8 cellular contexts compared by ENCODE assay signal in the genomic region with DNA sequence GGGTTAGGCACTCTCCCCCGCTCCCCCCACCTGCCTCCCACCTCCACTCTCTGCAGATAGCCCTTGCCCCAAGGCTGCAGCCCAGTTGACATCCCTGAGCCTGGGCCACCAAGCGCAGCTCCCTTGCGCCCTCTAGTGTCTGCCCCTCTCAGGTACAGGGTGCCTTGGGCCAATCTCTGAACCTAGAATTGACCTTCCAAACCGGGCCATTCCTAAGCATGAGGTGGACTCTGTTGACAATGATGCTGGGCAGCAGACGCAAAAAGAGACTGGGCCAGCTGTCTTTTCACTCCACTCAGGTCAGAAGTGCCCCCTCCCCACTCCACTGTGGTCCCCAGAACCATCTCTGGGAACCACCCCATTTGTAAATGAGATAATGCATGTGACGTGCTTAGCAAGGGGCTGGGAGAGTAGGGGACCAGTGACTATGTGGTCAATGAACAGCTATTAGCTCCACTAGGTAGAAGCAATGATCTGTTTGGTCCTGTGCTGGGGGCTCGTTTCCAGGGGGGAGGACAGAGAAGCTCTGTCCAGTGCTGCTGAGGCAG. TPM values are rescaled to one million over a fixed set of nuclear protein-coding genes. Genes with fewer than 3 reads are reported as not detected.
DNase-seq lines count a peak whose midpoint lies in the region; ATAC-seq and TF ChIP-seq lines count a peak whose summit lies in the region.

No MANE protein-coding gene starts in this region.

- no peak overlapping the region for H3K4me3 ChIP-seq in A673 (ENCODE audit: low read depth, low read length, poor library complexity, severe bottlenecking)
- no peak overlapping the region for H3K4me3 ChIP-seq in endodermal cell (ENCODE audit: low read length)
- no peak overlapping the region for H3K4me3 ChIP-seq in mucosa of descending colon

- H3K36me3 ChIP-seq in A673 (ENCODE audit: insufficient read depth, low read length, poor library complexity, severe bottlenecking) (no peaks in the 10 kb centered on the region), endodermal cell (ENCODE audit: control insufficient read depth, insufficient read depth, low read length) (no peaks in the 10 kb centered on the region), mucosa of descending colon (ENCODE audit: low read depth) (no peaks in the 10 kb centered on the region)

- POLR2A ChIA-PET in A673 (lab: Charles Lee; ENCODE audit: low non-redundant PET) = no interaction called here
- POLR2A ChIA-PET in activated CD8-positive, alpha-beta T cell treated with anti-CD3 and anti-CD28 coated beads, Interleukin-2, amount 10 ng/mL, durations not matched to agents 7 days and 5 days (lab: Charles Lee) = interaction anchor here (1.0 kb wide), 1 partner anchor 44 kb away, joined by 3 read pairs; no protein-coding TSS in a partner anchor

- H3K27me3 ChIP-seq in A673 (replicated peaks; ENCODE audit: insufficient read depth, low read depth, low read length, poor library complexity) (no peaks in the 10 kb centered on the region), endodermal cell (ENCODE audit: control insufficient read depth, insufficient read depth, low read length, poor library complexity, severe bottlenecking) (no peaks in the 10 kb centered on the region)

- WGBS in endodermal cell (ENCODE audit: insufficient coverage in 1 of 2, insufficient read length in 1 of 2), 2 experiments = 51 to 59% methylated on average over 5 to 7 of the region's 7 CpGs

- no peaks in the 10 kb centered on the region for H3K9me3 Mint-ChIP-seq in activated CD8-positive, alpha-beta T cell treated with anti-CD3 and anti-CD28 coated beads, Interleukin-2, amount 10 ng/mL, durations not matched to agents 7 days and 5 days (ENCODE audit: insufficient read depth)
- H3K9me3 Mint-ChIP-seq in endodermal cell = no peaks in the 10 kb centered on the region

- H3K9me3 ChIP-seq in A673 (ENCODE audit: low read depth, low read length, poor library complexity, severe bottlenecking) (no peaks in the 10 kb centered on the region), endodermal cell (ENCODE audit: control insufficient read depth, low read length) (no peaks in the 10 kb centered on the region), mucosa of descending colon (no peaks in the 10 kb centered on the region)

- H3K27me3 Mint-ChIP-seq in activated CD8-positive, alpha-beta T cell treated with anti-CD3 and anti-CD28 coated beads, Interleukin-2, amount 10 ng/mL, durations not matched to agents 7 days and 5 days (ENCODE audit: low read depth) = no peaks in the 10 kb centered on the region
- no peaks in the 10 kb centered on the region for H3K27me3 Mint-ChIP-seq in endodermal cell (ENCODE audit: insufficient read depth)

- H3K4me1 ChIP-seq in A673 (ENCODE audit: insufficient read depth, low read length, poor library complexity, severe bottlenecking) (no peaks in the 10 kb centered on the region), endodermal cell (ENCODE audit: control insufficient read depth, insufficient read depth, low read length) (no peaks in the 10 kb centered on the region), mucosa of descending colon (ENCODE audit: low read depth) (no peaks in the 10 kb centered on the region)

- in situ Hi-C loops in GM13976 (cut with MboI; ENCODE audit: low sequenced_read_pairs, unreplicated experiment) = no loop called here

- intact Hi-C loops in A673 (cut with micrococcal nuclease; ENCODE audit: unreplicated experiment) = loop anchor here (1.0 to 5.0 kb wide), 2 partner anchors 698 to 750 kb away; no protein-coding TSS in a partner anchor
- intact Hi-C loops in mucosa of descending colon (cut with DNase I, micrococcal nuclease) = loop anchor here in 1 of 2 donors (10.0 kb wide), 1 partner anchor 748 kb away; no protein-coding TSS in a partner anchor

- no peak overlapping the region for H3K27ac Mint-ChIP-seq in activated CD8-positive, alpha-beta T cell treated with anti-CD3 and anti-CD28 coated beads, Interleukin-2, amount 10 ng/mL, durations not matched to agents 7 days and 5 days
- H3K27ac Mint-ChIP-seq in endodermal cell = peak overlapping the region; percentile 11

- no peak overlapping the region for H3K27ac ChIP-seq in A673 (ENCODE audit: low read depth, low read length, poor library complexity, severe bottlenecking)
- no peak overlapping the region for H3K27ac ChIP-seq in endodermal cell (ENCODE audit: low read depth, low read length)

- peaks cover 49% of the 10 kb centered on the region for H3K4me1 Mint-ChIP-seq in activated CD8-positive, alpha-beta T cell treated with anti-CD3 and anti-CD28 coated beads, Interleukin-2, amount 10 ng/mL, durations not matched to agents 7 days and 5 days (ENCODE audit: low read depth)
- H3K4me1 Mint-ChIP-seq in endodermal cell = peaks cover 5% of the 10 kb centered on the region

- no peaks in the 10 kb centered on the region for H3K36me3 Mint-ChIP-seq in activated CD8-positive, alpha-beta T cell treated with anti-CD3 and anti-CD28 coated beads, Interleukin-2, amount 10 ng/mL, durations not matched to agents 7 days and 5 days (ENCODE audit: low read depth)
- no peaks in the 10 kb centered on the region for H3K36me3 Mint-ChIP-seq in endodermal cell (ENCODE audit: low read depth)

- peak; percentile 42 for DNase-seq in A673 (ENCODE audit: low spot score)
- DNase-seq in GM13976 (ENCODE audit: low spot score) = peak; percentile 83
- peak; percentile 27 for DNase-seq in NCI-H345 treated with DMSO at 0.1 percent for 48 hours (lab: John Stamatoyannopoulos, UW; ENCODE audit: unreplicated experiment)
- DNase-seq in activated CD8-positive, alpha-beta T cell treated with anti-CD3 and anti-CD28 coated beads, Interleukin-2, amount 10 ng/mL, durations not matched to agents 7 days and 5 days = peak; percentile 87
- peak; percentile 97 for DNase-seq in endodermal cell
- DNase-seq in mucosa of descending colon = peak; percentile 79 to 91 (median 86)
- peak; percentile 61 for DNase-seq in stimulated activated CD8-positive, alpha-beta memory T cell treated with anti-CD3 and anti-CD28 coated beads, Interleukin-7, amount 100 ng/mL, for 4 hours (ENCODE audit: low read depth in 2 of 2)

- peak; percentile 85 for ATAC-seq in activated CD8-positive, alpha-beta T cell treated with anti-CD3 and anti-CD28 coated beads, Interleukin-2, amount 10 ng/mL, durations not matched to agents 7 days and 5 days
- peak; percentile 91 for ATAC-seq in mucosa of descending colon
- ATAC-seq in HG02678 (IDR thresholded peaks at IDR 0.05; ENCODE audit: unreplicated experiment) = no peak

- TF ChIP-seq CTCF in A673 (conservative IDR thresholded peaks at IDR 0.05; ENCODE audit: low read depth, low read length) = peak; percentile 89
- peak; percentile 91 for TF ChIP-seq CTCF in GM13976 (IDR thresholded peaks at IDR 0.05; ENCODE audit: borderline replicate concordance, control extremely low read depth, extremely low read depth, insufficient read depth, missing control alignments)
- peak; percentile 95 for TF ChIP-seq CTCF in endodermal cell (conservative IDR thresholded peaks at IDR 0.05)
- TF ChIP-seq CTCF in mucosa of descending colon (IDR thresholded peaks at IDR 0.05) = peak; percentile 96

- no peak overlapping the region for H3K4me3 Mint-ChIP-seq in activated CD8-positive, alpha-beta T cell treated with anti-CD3 and anti-CD28 coated beads, Interleukin-2, amount 10 ng/mL, durations not matched to agents 7 days and 5 days
- H3K4me3 Mint-ChIP-seq in endodermal cell = no peak overlapping the region

- CTCF ChIA-PET in A673 (lab: Charles Lee) = interaction anchor here (0.6 to 1.0 kb wide), 3 partner anchors 10 to 698 kb away, joined by 3 to 5 read pairs (median 5); no protein-coding TSS in a partner anchor
- CTCF ChIA-PET in activated CD8-positive, alpha-beta T cell treated with anti-CD3 and anti-CD28 coated beads, Interleukin-2, amount 10 ng/mL, durations not matched to agents 7 days and 5 days (lab: Charles Lee) = interaction anchor here (0.6 to 1.9 kb wide), 10 partner anchors 13 to 749 kb away, joined by 3 to 8 read pairs (median 4); no protein-coding TSS in a partner anchor

- H3K9ac ChIP-seq in endodermal cell (ENCODE audit: extremely low read depth, low read length, poor library complexity, severe bottlenecking) = no peak overlapping the region

- BruUV-seq in A673 (replicated peaks; lab: Mats Ljungman, UMichigan) = no TSS peak

RNA-seq across cellular contexts. Expression of gene PLB1, which starts 43.3 kb away (rescaled TPM):
- total RNA-seq in A673 (2021) (0.39 TPM in 1 of 2 replicates, not detected in the other), endodermal cell (under 1 TPM; 0.35 to 0.38 TPM), mucosa of descending colon (1 to 10 TPM; 2.4 to 4.9 (median 3.6) TPM)
- total RNA-seq in activated CD8-positive, alpha-beta T cell treated with anti-CD3 and anti-CD28 coated beads, Interleukin-2, amount 10 ng/mL, durations not matched to agents 7 days and 5 days = 1 to 10 TPM; 1.0 to 1.4 TPM
- polyA plus RNA-seq in endodermal cell (2013, experiment 1 of 2) = 0.43 TPM
- polyA plus RNA-seq in endodermal cell (2013, experiment 2 of 2) = 0.25 TPM

RNA-seq across cellular contexts. Expression of gene FOSL2, which starts 60.0 kb away (rescaled TPM):
- total RNA-seq in A673 (2021) = 5.3 and 12.2 TPM in 2 replicates
- 10 to 100 TPM; 37.3 to 40.9 TPM for total RNA-seq in activated CD8-positive, alpha-beta T cell treated with anti-CD3 and anti-CD28 coated beads, Interleukin-2, amount 10 ng/mL, durations not matched to agents 7 days and 5 days
- total RNA-seq in endodermal cell = 1 to 10 TPM; 1.4 to 3.8 TPM
- polyA plus RNA-seq in endodermal cell (2013, experiment 1 of 2) = 2.7 TPM
- polyA plus RNA-seq in endodermal cell (2013, experiment 2 of 2) = 2.6 TPM
- total RNA-seq in mucosa of descending colon = 100 to 1,000 TPM; 160 to 166 (median 162) TPM

Comparison
In these comparisons a context has a peak if more than half of its experiments do, and no peak if none do; other contexts are left out.
1. DNase-seq: peak in every context shown above with its lines; median percentile 97 in endodermal cell; 87 in activated CD8-positive, alpha-beta T cell treated with anti-CD3 and anti-CD28 coated beads, Interleukin-2, amount 10 ng/mL, durations not matched to agents 7 days and 5 days; 86 in mucosa of descending colon; 83 in GM13976; 61 in stimulated activated CD8-positive, alpha-beta memory T cell treated with anti-CD3 and anti-CD28 coated beads, Interleukin-7, amount 100 ng/mL, for 4 hours; 42 in A673; 27 in NCI-H345 treated with DMSO at 0.1 percent for 48 hours.